8 cellular contexts compared by ENCODE assay signal in the genomic region with DNA sequence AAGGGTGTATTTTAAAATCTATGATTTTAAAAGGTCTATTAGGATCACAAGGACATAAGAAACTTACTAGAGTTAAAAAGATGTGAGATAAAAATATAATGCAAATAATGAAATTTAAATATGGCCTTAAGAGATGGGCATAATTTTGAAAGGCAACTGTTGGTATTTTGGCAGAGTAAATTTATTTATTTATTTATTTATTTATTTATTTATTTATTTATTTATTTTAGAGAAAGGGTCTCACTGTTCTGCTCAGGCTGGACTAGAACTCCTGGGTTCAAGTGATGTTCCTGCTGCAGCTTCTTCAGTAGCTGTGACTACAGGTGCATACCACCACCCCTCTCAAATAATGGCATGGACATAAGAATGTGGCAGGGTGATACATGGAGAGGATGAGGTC.
"Had no signal": no experiment of that assay in that cellular context is flagged by ENCODE, and none has a peak within 500 bp of the region (broad histone marks: within the 10 kb centered on the region; RNA-seq: fewer than 3 reads in every experiment).

No MANE protein-coding gene starts in this region.

- FAIRE-seq: G401.6, GM12878, GM12891, GM12892, GM18507, GM19239 had no signal

- ATAC-seq: GM12878 had no signal

- H3K4me3 ChIP-seq: GM12878 had no signal

- DNase-seq: GDM1, GF-D8 had no signal
